Comparison of ENCODE assay signal across 31 cellular contexts in genomic region chr5:151607304-151607703, GRCh38. TPM values are rescaled to one million over a fixed set of nuclear protein-coding genes. Genes with fewer than 3 reads are reported as not detected.
"Had no signal": no experiment of that assay in that cellular context is flagged by ENCODE, and none has a peak within 500 bp of the region (broad histone marks: within the 10 kb centered on the region; RNA-seq: fewer than 3 reads in every experiment).

No MANE protein-coding gene starts in this region.

- H3K27me3 ChIP-seq: colonic mucosa, esophagus squamous epithelium, foreskin keratinocyte, gastrocnemius medialis, gastroesophageal sphincter had no signal

- H3K27ac Mint-ChIP-seq: dendritic cell treated with granulocyte-macrophage colony-stimulating factor and Interleukin-4, amounts not matched to agents 40 ng/mL and 50 ng/mL, for 4 days; effector memory CD8-positive, alpha-beta T cell; endodermal cell had no signal

- ATAC-seq: effector memory CD8-positive, alpha-beta T cell; esophagus mucosa; foreskin keratinocyte; gastrocnemius medialis; gastroesophageal sphincter; heart left ventricle; heart right ventricle had no signal

- H3K4me3 Mint-ChIP-seq: dendritic cell treated with granulocyte-macrophage colony-stimulating factor and Interleukin-4, amounts not matched to agents 40 ng/mL and 50 ng/mL, for 4 days; effector memory CD8-positive, alpha-beta T cell; endodermal cell had no signal

- H3K4me1 ChIP-seq: colonic mucosa, esophagus muscularis mucosa, esophagus squamous epithelium, gastrocnemius medialis, gastroesophageal sphincter, heart left ventricle, heart right ventricle had no signal

- FAIRE-seq: colon, endometrium, frontal cortex had no signal

- DNase-seq: colonic mucosa; cortex of kidney; dermis blood vessel endothelial cell; dorsolateral prefrontal cortex; effector CD4-positive, alpha-beta T cell; effector CD8-positive, alpha-beta T cell; effector memory CD4-positive, alpha-beta T cell; effector memory CD8-positive, alpha-beta T cell; endodermal cell; erythroblast; esophagus squamous epithelium; foreskin fibroblast; foreskin keratinocyte; foreskin melanocyte; gastrocnemius medialis; glutamatergic neuron; head of caudate nucleus; heart left ventricle; heart right ventricle had no signal

- H3K9me3 Mint-ChIP-seq: dendritic cell treated with granulocyte-macrophage colony-stimulating factor and Interleukin-4, amounts not matched to agents 40 ng/mL and 50 ng/mL, for 4 days; endodermal cell had no signal

- H3K27ac ChIP-seq: colonic mucosa, coronary artery, dorsolateral prefrontal cortex, epithelial cell of prostate, esophagus muscularis mucosa, esophagus squamous epithelium, foreskin keratinocyte, gastrocnemius medialis, gastroesophageal sphincter, heart left ventricle, heart right ventricle had no signal

- H3K4me3 ChIP-seq: colonic mucosa, coronary artery, dorsolateral prefrontal cortex, esophagus muscularis mucosa, esophagus squamous epithelium, gastrocnemius medialis, gastroesophageal sphincter, heart left ventricle, heart right ventricle had no signal

- H3K4me1 Mint-ChIP-seq: endodermal cell had no signal

- H3K36me3 ChIP-seq: colonic mucosa, esophagus muscularis mucosa, esophagus squamous epithelium, gastrocnemius medialis, gastroesophageal sphincter, heart left ventricle, heart right ventricle had no signal

- H3K9me3 ChIP-seq: colonic mucosa, esophagus muscularis mucosa, esophagus squamous epithelium, gastrocnemius medialis, gastroesophageal sphincter, heart left ventricle, heart right ventricle had no signal

RNA-seq across cellular contexts. Expression of gene FAT2, which starts 16.2 kb away (rescaled TPM):
- total RNA-seq: colonic mucosa, dermis microvascular lymphatic vessel endothelial cell, endothelial cell of umbilical vein, esophagus muscularis mucosa, gastrocnemius medialis had no signal
- polyA plus RNA-seq: endothelial cell of umbilical vein, fibroblast of lung had no signal
